2 cellular contexts compared by ENCODE assay signal in genomic region chr10:114762811-114763210, GRCh38.
TF ChIP-seq lines count a peak whose summit lies in the region.

No MANE protein-coding gene starts in this region.

TF ChIP-seq in HEK293, 187 proteins besides CTCF, POLR2A, EP300 and RAD21:
- TF ChIP-seq ZNF26 (tag by site-specific recombination; IDR thresholded peaks at IDR 0.05) (no peak), MZF1 (tag by site-specific recombination; IDR thresholded peaks at IDR 0.05; ENCODE audit: borderline replicate concordance) (peak; percentile 83; the same call in 1 of the 2 replicates)

TF ChIP-seq in IMR-90, 13 proteins besides CTCF, POLR2A, EP300 and RAD21 (continued from another document):
- TF ChIP-seq ELK1 (IDR thresholded peaks at IDR 0.05; ENCODE audit: borderline replicate concordance, low read depth, low read length) (no peak), USF2 (IDR thresholded peaks at IDR 0.05; ENCODE audit: low read depth, low read length) (no peak)
